Comparison of ENCODE assay signal across 22 cellular contexts in the genomic region with DNA sequence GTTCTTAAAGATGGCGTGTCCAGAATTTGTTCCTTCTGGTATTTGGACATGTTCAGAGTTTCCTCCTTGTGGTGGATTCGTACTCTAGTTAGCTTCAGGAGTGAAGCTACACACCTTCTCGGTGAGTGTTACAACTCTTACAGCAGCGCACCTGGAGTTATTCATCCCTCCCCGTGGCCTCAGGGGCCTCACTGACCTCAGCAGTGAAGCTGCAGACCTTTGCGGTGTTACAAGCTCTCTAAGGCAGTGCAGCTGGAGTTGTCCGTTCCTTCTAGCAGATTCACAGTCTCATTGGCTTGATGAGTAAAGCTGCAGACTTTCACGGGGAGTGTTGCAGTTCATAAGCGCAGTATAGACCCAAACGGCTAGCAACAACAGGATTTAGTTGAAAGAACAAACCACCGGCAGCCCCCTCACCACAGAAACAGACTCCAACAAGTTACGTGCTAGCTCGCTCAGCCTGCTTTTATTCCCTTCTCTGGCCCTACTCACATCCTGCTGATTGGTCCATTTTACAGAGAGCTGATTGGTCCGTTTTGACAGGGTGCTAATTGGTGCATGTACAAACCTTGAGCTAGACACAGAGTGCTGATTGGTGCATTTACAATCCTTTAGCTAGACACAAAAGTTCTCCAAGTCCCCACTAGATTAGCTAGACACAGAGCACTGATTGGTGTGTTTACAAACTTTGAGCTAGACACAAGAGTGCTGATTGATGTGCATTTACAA. TPM values are rescaled to one million over a fixed set of nuclear protein-coding genes. Genes with fewer than 3 reads are reported as not detected.
DNase-seq lines count a peak whose midpoint lies in the region; ATAC-seq, FAIRE-seq and TF ChIP-seq lines count a peak whose summit lies in the region.
"Had no signal": no experiment of that assay in that cellular context is flagged by ENCODE, and none has a peak within 500 bp of the region (broad histone marks: within the 10 kb centered on the region; RNA-seq: fewer than 3 reads in every experiment).

No MANE protein-coding gene starts in this region.

- H4K91ac ChIP-seq in H1 (replicated peaks; ENCODE audit: insufficient read length, low read length) = no peak overlapping the region

- H3K18ac ChIP-seq in H1 (ENCODE audit: extremely low read depth, low read length) = no peak overlapping the region

- no peak for TF ChIP-seq EP300 in H1 (IDR thresholded peaks at IDR 0.05; ENCODE audit: borderline replicate concordance in 1 of 2, low read depth in 2 of 2, low read length in 2 of 2)

- POLR2A ChIA-PET in H1 (lab: Charles Lee; ENCODE audit: partially characterized antibody) = interaction anchor here (1.2 to 3.7 kb wide), 6 partner anchors 10 to 172 kb away, joined by 3 to 25 read pairs (median 10); a partner anchor contains a TSS

- no peak overlapping the region for H2BK15ac ChIP-seq in H1 (ENCODE audit: low read length)

- WGBS in H1 (ENCODE audit: extremely low coverage in 1 of 2, insufficient coverage in 1 of 2, insufficient read length in 1 of 2, insufficient replicate concordance in 2 of 2, low coverage in 1 of 2, low lambda C conversion rate in 2 of 2, missing lambda C conversion rate in 1 of 2), 2 experiments = 91% methylated on average over 14 of the region's 14 CpGs; no CpG with 5 or more reads in 1 of the 2 experiments
- 50 to 68% methylated on average over 14 of the region's 14 CpGs for WGBS in testis, 2 donors

- TF ChIP-seq RAD21 in H1 (IDR thresholded peaks at IDR 0.05 in 1 of 2, conservative IDR thresholded peaks at IDR 0.05 in 1 of 2; ENCODE audit: low read depth in 2 of 2, low read length in 2 of 2) = no peak

- no peak overlapping the region for H3K4ac ChIP-seq in H1 (replicated peaks; ENCODE audit: insufficient read length, low read depth, low read length)

- no peak overlapping the region for H3K27ac ChIP-seq in DND-41 (ENCODE audit: low read length)
- H3K27ac ChIP-seq in H1 (ENCODE audit: low read depth, low read length) = no peak overlapping the region
- no peak overlapping the region for H3K27ac ChIP-seq in testis
- H3K27ac ChIP-seq: GM23248 had no signal

- no peaks in the 10 kb centered on the region for H3K9me3 ChIP-seq in DND-41 (ENCODE audit: insufficient read depth, low read length, severe bottlenecking)
- no peaks in the 10 kb centered on the region for H3K9me3 ChIP-seq in ES-I3 (ENCODE audit: control insufficient read depth, insufficient read depth, low read length)
- no peaks in the 10 kb centered on the region for H3K9me3 ChIP-seq in H1 (ENCODE audit: insufficient read depth in 2 of 2, low read depth in 1 of 2, low read length in 1 of 2)
- no peaks in the 10 kb centered on the region for H3K9me3 ChIP-seq in testis
- H3K9me3 ChIP-seq: BE2C had no signal

- CTCF ChIA-PET in H1 (lab: Charles Lee; ENCODE audit: partially characterized antibody) = interaction anchor here (0.8 to 5.3 kb wide), 6 partner anchors 15 to 96 kb away, joined by 3 to 26 read pairs (median 6); a partner anchor contains a TSS

- TF ChIP-seq CTCF in DND-41 (IDR thresholded peaks at IDR 0.05; ENCODE audit: borderline replicate concordance, extremely low read depth, low read length, poor library complexity, severe bottlenecking) (no peak), H1 (IDR thresholded peaks at IDR 0.05; ENCODE audit: control extremely low read depth in 1 of 3, insufficient read depth in 1 of 3, low read depth in 1 of 3, low read length in 3 of 3) (no peak), testis (IDR thresholded peaks at IDR 0.05) (no peak)

- intact Hi-C loops in testis (cut with DNase I; ENCODE audit: low total_unique reads) = no loop called here

- H3K4me2 ChIP-seq in DND-41 (ENCODE audit: insufficient read depth, low read length) (no peak overlapping the region), H1 (ENCODE audit: insufficient read depth in 1 of 2, low read depth in 2 of 2, low read length in 2 of 2) (peak overlapping the region in 1 of 2 experiments; percentile 43; a peak in 1 of 4 replicates)

- H3K27me3 ChIP-seq in DND-41 (ENCODE audit: insufficient read depth, low read length, poor library complexity) = no peaks in the 10 kb centered on the region
- H3K27me3 ChIP-seq in H1 (replicated peaks in 1 of 4; ENCODE audit: control insufficient read depth in 3 of 4, extremely low read depth in 1 of 4, insufficient read depth in 3 of 4, low read length in 3 of 4) = peaks cover 0 to 1% (median under 1%) of the 10 kb centered on the region in 4 experiments; a peak in 2 of 7 replicates
- H3K27me3 ChIP-seq in testis = no peaks in the 10 kb centered on the region
- H3K27me3 ChIP-seq: BE2C had no signal

- H2BK20ac ChIP-seq in H1 (ENCODE audit: low read length) = no peak overlapping the region

- H2AFZ ChIP-seq in DND-41 (ENCODE audit: low read depth, low read length) = 0 out of 2 replicates have a peak overlapping the region, but pooled peaks have one; percentile 8
- no peak overlapping the region for H2AFZ ChIP-seq in H1 (ENCODE audit: low read length)
- H2AFZ ChIP-seq: GM23248 had no signal

- H3K79me2 ChIP-seq in DND-41 (ENCODE audit: insufficient read depth, low read length) (peaks cover 5% of the 10 kb centered on the region), H1 (ENCODE audit: control insufficient read depth in 1 of 2, insufficient read depth in 2 of 2, low read length in 2 of 2) (no peaks in the 10 kb centered on the region)

- no peak overlapping the region for H3K23ac ChIP-seq in H1 (ENCODE audit: insufficient read length)

- no peak overlapping the region for H4K8ac ChIP-seq in H1 (ENCODE audit: extremely low read depth, insufficient read depth, low read length)

- peaks cover 6% of the 10 kb centered on the region for H3K4me1 ChIP-seq in DND-41 (ENCODE audit: insufficient read depth, low read length)
- H3K4me1 ChIP-seq in ES-I3 (ENCODE audit: insufficient read depth, low read length) = peaks cover 5% of the 10 kb centered on the region; the same call in 1 of the 2 replicates
- H3K4me1 ChIP-seq in H1 (replicated peaks in 1 of 4; ENCODE audit: control insufficient read depth in 3 of 4, insufficient read depth in 4 of 4, low read length in 3 of 4) = peaks cover 0 to under 1% (median under 1%) of the 10 kb centered on the region in 4 experiments; a peak in 2 of 7 replicates
- H3K4me1 ChIP-seq in testis = no peaks in the 10 kb centered on the region
- H3K4me1 ChIP-seq: BE2C had no signal

- H3K4me3 ChIP-seq in DND-41 (ENCODE audit: low read depth in 1 of 2, low read length in 2 of 2) (no peak overlapping the region), H1 (ENCODE audit: extremely low read depth in 1 of 4, insufficient read depth in 2 of 4, low read depth in 3 of 4, low read length in 4 of 4) (no peak overlapping the region), testis (peak overlapping the region; percentile 36 to 53)
- H3K4me3 ChIP-seq: GM23248 had no signal

- peaks cover 8% of the 10 kb centered on the region; the same call in 1 of the 2 replicates for H3K23me2 ChIP-seq in H1 (ENCODE audit: low read depth, low read length)

- H2BK5ac ChIP-seq in H1 (ENCODE audit: low read depth, low read length) = no peak overlapping the region

- no peak overlapping the region for H3K14ac ChIP-seq in H1 (ENCODE audit: insufficient read length)

- H2BK120ac ChIP-seq in H1 (replicated peaks; ENCODE audit: low read depth, low read length) = no peak overlapping the region

- no peak overlapping the region for H3K9ac ChIP-seq in DND-41 (ENCODE audit: low read depth, low read length)
- H3K9ac ChIP-seq in ES-I3 (ENCODE audit: low read depth, low read length) = peak overlapping the region; percentile 45; the same call in 1 of the 2 replicates
- no peak overlapping the region for H3K9ac ChIP-seq in H1 (replicated peaks in 1 of 4; ENCODE audit: extremely low read depth in 1 of 4, low read depth in 3 of 4, low read length in 3 of 4)
- H3K9ac ChIP-seq: GM23248 had no signal

- no peak for DNase-seq in DND-41
- DNase-seq in H1 (ENCODE audit: low read depth in 1 of 2, low spot score in 2 of 2) = no peak
- peak; percentile 72 for DNase-seq in testis
- no peak for DNase-seq in activated CD8-positive, alpha-beta memory T cell treated with anti-CD3 and anti-CD28 coated beads, Interleukin-2, amount 50 U/mL, for 4 hours
- no peak for DNase-seq in activated CD4-positive, CD25-positive, alpha-beta regulatory T cell treated with anti-CD3 and anti-CD28 coated beads, Interleukin-2, amount 50 U/mL, for 72 hours
- DNase-seq: BE2C; C1 segment of cervical spinal cord; CD4-positive, CD25-positive, alpha-beta regulatory T cell; CD8-positive, alpha-beta memory T cell; COR-L47; DMS 273 treated with DMSO at 0.1 percent for 48 hours; DMS79; GM23248; H7; HFFc6; KG1 had no signal

- H4K5ac ChIP-seq in H1 (ENCODE audit: insufficient read length, low read depth, low read length) = no peak overlapping the region

- no peak overlapping the region for H3K56ac ChIP-seq in H1 (replicated peaks; ENCODE audit: insufficient read length, low read depth, low read length)

- ATAC-seq in DND-41 (ENCODE audit: insufficient read depth, low read depth) = no peak
- ATAC-seq: HCT116 had no signal

- H4K20me1 ChIP-seq in DND-41 (ENCODE audit: insufficient read depth, low read length) = peaks cover 2% of the 10 kb centered on the region; the same call in 1 of the 2 replicates
- no peaks in the 10 kb centered on the region for H4K20me1 ChIP-seq in H1 (replicated peaks in 1 of 2; ENCODE audit: control insufficient read depth in 1 of 2, insufficient read depth in 2 of 2, low read length in 2 of 2)

- FAIRE-seq in H1 (lab: Jason Lieb, UNC) = no peak
- FAIRE-seq: G401.6, GM12892, GM18507 had no signal

- no peak for TF ChIP-seq POLR2A in H1 (IDR thresholded peaks at IDR 0.05; ENCODE audit: control extremely low read depth in 1 of 2, low read depth in 2 of 2, low read length in 2 of 2)
- no peak for TF ChIP-seq POLR2A in testis (IDR thresholded peaks at IDR 0.05)

- H2BK12ac ChIP-seq in H1 (ENCODE audit: low read depth, low read length) = no peak overlapping the region

- H3K36me3 ChIP-seq in DND-41 (ENCODE audit: insufficient read depth, low read length) (peaks cover 5% of the 10 kb centered on the region; the same call in 1 of the 2 replicates), ES-I3 (ENCODE audit: insufficient read depth, low read length) (no peaks in the 10 kb centered on the region), H1 (ENCODE audit: control insufficient read depth in 2 of 4, insufficient read depth in 4 of 4, low read length in 3 of 4) (no peaks in the 10 kb centered on the region), testis (ENCODE audit: low read depth, missing control alignments) (no peaks in the 10 kb centered on the region)
- H3K36me3 ChIP-seq: BE2C had no signal

- no peak overlapping the region for H2AK5ac ChIP-seq in H1 (ENCODE audit: low read depth, low read length)

- no peaks in the 10 kb centered on the region for H3K79me1 ChIP-seq in H1 (ENCODE audit: low read depth, low read length)

RNA-seq across cellular contexts. Expression of a gene that starts 4.5 kb away (rescaled TPM):
- 41.5 and 48.3 TPM in 2 replicates for total RNA-seq in H1 (2021; fragmentation: NEBNext Ultra II Directional; extraction: Animal tissue kit (Norgen Biotek cat#: 25700))
- 25.4 and 43.5 TPM in 2 replicates for polyA plus RNA-seq in H1 (2011; rRNA removed)
- 45.7 TPM for polyA plus RNA-seq in H1 (2011; cell fraction: cytosol; rRNA removed)
- 10.7 TPM for polyA plus RNA-seq in H1 (2011; cell fraction: nucleus; rRNA removed)
- 26.3 to 34.7 TPM (median 32.0 TPM) in 4 replicates for polyA plus RNA-seq in H1 (2012, experiment 1 of 2)
- polyA plus RNA-seq in H1 (2012, experiment 2 of 2) = 15.1 TPM
- polyA plus RNA-seq in H1 (2013, experiment 1 of 2) = 96.1 TPM
- polyA plus RNA-seq in H1 (2013, experiment 2 of 2) = 92.4 TPM
- 16.3 and 28.1 TPM in 2 replicates for polyA minus RNA-seq in H1 (2011; rRNA and poly(A)+ RNA removed)
- 16.1 TPM for polyA minus RNA-seq in H1 (2011; cell fraction: cytosol; rRNA and poly(A)+ RNA removed)
- polyA minus RNA-seq in H1 (2011; cell fraction: nucleus; rRNA and poly(A)+ RNA removed) = 16.6 TPM
- 100 to 1,000 TPM in 1 of 2 donors, 10 to 100 TPM in 1; 99.0 to 160 TPM for total RNA-seq in testis
- polyA plus RNA-seq in testis (ENCODE audit: insufficient read depth, low read depth, low replicate concordance) = 398 TPM
- polyA plus RNA-seq: IgD-negative memory B cell had no signal

RNA-seq across cellular contexts. Expression of a gene that starts 48.9 kb away (rescaled TPM):
- total RNA-seq in H1 (2021; fragmentation: NEBNext Ultra II Directional; extraction: Animal tissue kit (Norgen Biotek cat#: 25700)) = 118 and 119 TPM in 2 replicates
- polyA plus RNA-seq in H1 (2011; rRNA removed) = 234 and 333 TPM in 2 replicates
- 230 TPM for polyA plus RNA-seq in H1 (2011; cell fraction: cytosol; rRNA removed)
- polyA plus RNA-seq in H1 (2011; cell fraction: nucleus; rRNA removed) = 84.1 TPM
- 91.6 to 126 TPM (median 105 TPM) in 4 replicates for polyA plus RNA-seq in H1 (2012, experiment 1 of 2)
- 33.4 TPM for polyA plus RNA-seq in H1 (2012, experiment 2 of 2)
- 170 TPM for polyA plus RNA-seq in H1 (2013, experiment 1 of 2)
- 202 TPM for polyA plus RNA-seq in H1 (2013, experiment 2 of 2)
- polyA minus RNA-seq in H1 (2011; rRNA and poly(A)+ RNA removed) = 240 and 302 TPM in 2 replicates
- polyA minus RNA-seq in H1 (2011; cell fraction: cytosol; rRNA and poly(A)+ RNA removed) = 110 TPM
- polyA minus RNA-seq in H1 (2011; cell fraction: nucleus; rRNA and poly(A)+ RNA removed) = 76.1 TPM
- total RNA-seq in testis = 100 to 1,000 TPM in 1 of 2 donors, 10 to 100 TPM in 1; 44.2 to 157 TPM
- 121 TPM for polyA plus RNA-seq in testis (ENCODE audit: insufficient read depth, low read depth, low replicate concordance)

Comparison
In these comparisons a context has a peak if more than half of its experiments do, and no peak if none do; other contexts are left out.
1. H3K4me3 ChIP-seq: peak in testis (2 of 2); none in DND-41 (0 of 2) and H1 (0 of 4).